In genomic region chr16:14976971-14977736, GRCh38 we compare ENCODE assay signal across 8 cellular contexts. TPM values are rescaled to one million over a fixed set of nuclear protein-coding genes. Genes with fewer than 3 reads are reported as not detected.
DNase-seq lines count a peak whose midpoint lies in the region; ATAC-seq and TF ChIP-seq lines count a peak whose summit lies in the region.
"Not testable (repeated sequence)": the region's sequence is repeated elsewhere in the genome, so short reads cannot be mapped to it uniquely, and the experiment has no call there.

No MANE protein-coding gene starts in this region.

- H3K27me3 Mint-ChIP-seq in CD4-positive, alpha-beta memory T cell; activated T-helper 1 cell treated with anti-CD3 and anti-CD28 coated beads, Interleukin-12 subunit alpha, Interleukin-12 subunit beta, Interleukin-2, Interleukin-4 antibody, amounts not matched to agents 30 ng/mL and 10 ng/mL and 1 ng/mL, durations not matched to agents 14 hours and 24 hours and 36 hours (ENCODE audit: insufficient read depth); central memory CD8-positive, alpha-beta T cell; nephron (ENCODE audit: low read depth); stimulated activated naive B cell treated with anti-CD40 and anti-IgM and Interleukin-4, amounts not matched to agents 10 μg/mL and 1 μg/mL and 100 μg/mL, for 72 hours: not testable (repeated sequence)

- not testable (repeated sequence) for H3K9me3 Mint-ChIP-seq in CD4-positive, alpha-beta memory T cell; activated T-helper 1 cell treated with anti-CD3 and anti-CD28 coated beads, Interleukin-12 subunit alpha, Interleukin-12 subunit beta, Interleukin-2, Interleukin-4 antibody, amounts not matched to agents 30 ng/mL and 10 ng/mL and 1 ng/mL, durations not matched to agents 14 hours and 24 hours and 36 hours; central memory CD8-positive, alpha-beta T cell; nephron; stimulated activated naive B cell treated with anti-CD40 and anti-IgM and Interleukin-4, amounts not matched to agents 10 μg/mL and 1 μg/mL and 100 μg/mL, for 72 hours

- H3K4me3 ChIP-seq in CD4-positive, alpha-beta memory T cell (ENCODE audit: low read length in 2 of 2), result not testable (repeated sequence)
- H3K4me3 ChIP-seq in GM23248, result peak overlapping the region; percentile 81
- peak overlapping the region; percentile 86 for H3K4me3 ChIP-seq in hepatocyte

- in situ Hi-C loops in GM23248 (cut with MboI), result not testable (repeated sequence)

- H3K9ac ChIP-seq in GM23248, result peak overlapping the region; percentile 96

- peak overlapping the region; percentile 80 for H3K4me2 ChIP-seq in GM23248 (ENCODE audit: unreplicated experiment)
- H3K4me2 ChIP-seq in hepatocyte, result peak overlapping the region; percentile 87

- CTCF ChIA-PET in CD4-positive, alpha-beta memory T cell (lab: Charles Lee; ENCODE audit: partially characterized antibody), result not testable (repeated sequence)

- peaks cover 17% of the 10 kb centered on the region for H3K4me1 ChIP-seq in CD4-positive, alpha-beta memory T cell (ENCODE audit: insufficient read depth, low read length)
- peaks cover 15% of the 10 kb centered on the region for H3K4me1 ChIP-seq in GM23248 (ENCODE audit: insufficient read depth)
- H3K4me1 ChIP-seq in hepatocyte (ENCODE audit: insufficient read depth), result peaks cover 37% of the 10 kb centered on the region

- H3K27me3 ChIP-seq in CD4-positive, alpha-beta memory T cell (ENCODE audit: insufficient read depth, low read length); GM23248 (replicated peaks; ENCODE audit: insufficient read depth); hepatocyte: not testable (repeated sequence)

- H3K4me3 Mint-ChIP-seq in CD4-positive, alpha-beta memory T cell, result peak overlapping the region in 5 of 8 donors; percentile 43 to 92 (median 63)
- H3K4me3 Mint-ChIP-seq in activated T-helper 1 cell treated with anti-CD3 and anti-CD28 coated beads, Interleukin-12 subunit alpha, Interleukin-12 subunit beta, Interleukin-2, Interleukin-4 antibody, amounts not matched to agents 30 ng/mL and 10 ng/mL and 1 ng/mL, durations not matched to agents 14 hours and 24 hours and 36 hours, result peak overlapping the region; percentile 45
- H3K4me3 Mint-ChIP-seq in central memory CD8-positive, alpha-beta T cell, result peak overlapping the region; percentile 89
- peak overlapping the region; percentile 89 to 94 (median 93) for H3K4me3 Mint-ChIP-seq in nephron
- H3K4me3 Mint-ChIP-seq in stimulated activated naive B cell treated with anti-CD40 and anti-IgM and Interleukin-4, amounts not matched to agents 10 μg/mL and 1 μg/mL and 100 μg/mL, for 72 hours, result peak overlapping the region in 1 of 2 donors; percentile 41

- not testable (repeated sequence) for H3K36me3 ChIP-seq in CD4-positive, alpha-beta memory T cell (ENCODE audit: insufficient read depth, low read length); GM23248 (ENCODE audit: low read depth); hepatocyte (replicated peaks; ENCODE audit: insufficient read depth, low read depth)

- POLR2A ChIA-PET in CD4-positive, alpha-beta memory T cell (lab: Charles Lee; ENCODE audit: partially characterized antibody), result not testable (repeated sequence)

- not testable (repeated sequence) for H3K36me3 Mint-ChIP-seq in CD4-positive, alpha-beta memory T cell; activated T-helper 1 cell treated with anti-CD3 and anti-CD28 coated beads, Interleukin-12 subunit alpha, Interleukin-12 subunit beta, Interleukin-2, Interleukin-4 antibody, amounts not matched to agents 30 ng/mL and 10 ng/mL and 1 ng/mL, durations not matched to agents 14 hours and 24 hours and 36 hours (ENCODE audit: low read depth); nephron (ENCODE audit: low read depth); stimulated activated naive B cell treated with anti-CD40 and anti-IgM and Interleukin-4, amounts not matched to agents 10 μg/mL and 1 μg/mL and 100 μg/mL, for 72 hours
- H3K36me3 Mint-ChIP-seq in central memory CD8-positive, alpha-beta T cell (ENCODE audit: insufficient read depth), result peaks cover 14% of the 10 kb centered on the region

- H4K20me1 ChIP-seq in GM23248 (ENCODE audit: insufficient read depth), result not testable (repeated sequence)
- H4K20me1 ChIP-seq in hepatocyte (ENCODE audit: insufficient read depth, poor library complexity, severe bottlenecking), result peaks cover 61% of the 10 kb centered on the region

- TF ChIP-seq CTCF in hepatocyte (IDR thresholded peaks at IDR 0.05; ENCODE audit: poor library complexity); nephron (IDR thresholded peaks at IDR 0.05; ENCODE audit: unreplicated experiment in 3 of 3): not testable (repeated sequence)

- H3K27ac Mint-ChIP-seq in CD4-positive, alpha-beta memory T cell, result peak overlapping the region in 5 of 7 donors; percentile 30 to 92 (median 73)
- not testable (repeated sequence) for H3K27ac Mint-ChIP-seq in activated T-helper 1 cell treated with anti-CD3 and anti-CD28 coated beads, Interleukin-12 subunit alpha, Interleukin-12 subunit beta, Interleukin-2, Interleukin-4 antibody, amounts not matched to agents 30 ng/mL and 10 ng/mL and 1 ng/mL, durations not matched to agents 14 hours and 24 hours and 36 hours; central memory CD8-positive, alpha-beta T cell (ENCODE audit: low read depth)
- H3K27ac Mint-ChIP-seq in nephron, result peak overlapping the region; percentile 63 to 89 (median 77)
- peak overlapping the region; percentile 25 for H3K27ac Mint-ChIP-seq in stimulated activated naive B cell treated with anti-CD40 and anti-IgM and Interleukin-4, amounts not matched to agents 10 μg/mL and 1 μg/mL and 100 μg/mL, for 72 hours

- not testable (repeated sequence) for DNase-seq in CD4-positive, alpha-beta memory T cell; activated T-helper 1 cell treated with anti-CD3 and anti-CD28 coated beads, Interleukin-12 subunit alpha, Interleukin-12 subunit beta, Interleukin-2, Interleukin-4 antibody, amounts not matched to agents 30 ng/mL and 10 ng/mL and 1 ng/mL, durations not matched to agents 14 hours and 24 hours and 36 hours (ENCODE audit: low spot score); central memory CD8-positive, alpha-beta T cell (ENCODE audit: low spot score in 2 of 2); hepatocyte (ENCODE audit: low spot score); stimulated activated naive B cell treated with anti-CD40 and anti-IgM and Interleukin-4, amounts not matched to agents 10 μg/mL and 1 μg/mL and 100 μg/mL, for 72 hours
- DNase-seq in GM23248 (peak; percentile 64), OCI-M1 (lab: John Stamatoyannopoulos, UW) (peak; percentile 17)

- ATAC-seq in central memory CD8-positive, alpha-beta T cell (replicated peaks; ENCODE audit: extremely low read depth, poor library complexity, severe bottlenecking); stimulated activated naive B cell treated with anti-CD40 and anti-IgM and Interleukin-4, amounts not matched to agents 10 μg/mL and 1 μg/mL and 100 μg/mL, for 72 hours (replicated peaks): not testable (repeated sequence)

- peaks cover 85% of the 10 kb centered on the region for H3K79me2 ChIP-seq in GM23248 (ENCODE audit: insufficient read depth)
- H3K79me2 ChIP-seq in hepatocyte, result peaks cover 72% of the 10 kb centered on the region

- H3K9me2 ChIP-seq in GM23248 (ENCODE audit: insufficient read depth); hepatocyte (replicated peaks; ENCODE audit: insufficient read depth): not testable (repeated sequence)

- not testable (repeated sequence) for H2AFZ ChIP-seq in GM23248, hepatocyte

- peaks cover 18 to 54% (median 32%) of the 10 kb centered on the region in 4 donors for H3K4me1 Mint-ChIP-seq in CD4-positive, alpha-beta memory T cell
- H3K4me1 Mint-ChIP-seq in activated T-helper 1 cell treated with anti-CD3 and anti-CD28 coated beads, Interleukin-12 subunit alpha, Interleukin-12 subunit beta, Interleukin-2, Interleukin-4 antibody, amounts not matched to agents 30 ng/mL and 10 ng/mL and 1 ng/mL, durations not matched to agents 14 hours and 24 hours and 36 hours (ENCODE audit: low read depth), result peaks cover 13% of the 10 kb centered on the region
- peaks cover 43% of the 10 kb centered on the region for H3K4me1 Mint-ChIP-seq in central memory CD8-positive, alpha-beta T cell
- H3K4me1 Mint-ChIP-seq in nephron, result peaks cover 27% of the 10 kb centered on the region
- peaks cover 20 to 36% of the 10 kb centered on the region in 2 donors for H3K4me1 Mint-ChIP-seq in stimulated activated naive B cell treated with anti-CD40 and anti-IgM and Interleukin-4, amounts not matched to agents 10 μg/mL and 1 μg/mL and 100 μg/mL, for 72 hours

- WGBS in GM23248 (ENCODE audit: low coverage in 1 of 2, low lambda C conversion rate in 2 of 2, missing lambda C conversion rate in 2 of 2), 2 experiments, result 52 to 61% methylated on average over 12 to 16 of the region's 16 CpGs
- 84% methylated on average over 15 of the region's 16 CpGs for WGBS in hepatocyte (ENCODE audit: low lambda C conversion rate, missing lambda C conversion rate)

- H3K9me3 ChIP-seq in CD4-positive, alpha-beta memory T cell (ENCODE audit: control insufficient read depth in 1 of 2, low read length in 2 of 2); GM23248 (ENCODE audit: low read depth); hepatocyte (ENCODE audit: low read depth): not testable (repeated sequence)

- not testable (repeated sequence) for H3K27ac ChIP-seq in CD4-positive, alpha-beta memory T cell (ENCODE audit: low read depth, low read length); GM23248; hepatocyte

- intact Hi-C loops in CD4-positive, alpha-beta memory T cell (cut with micrococcal nuclease); activated T-helper 1 cell treated with anti-CD3 and anti-CD28 coated beads, Interleukin-12 subunit alpha, Interleukin-12 subunit beta, Interleukin-2, Interleukin-4 antibody, amounts not matched to agents 30 ng/mL and 10 ng/mL and 1 ng/mL, durations not matched to agents 14 hours and 24 hours and 36 hours (cut with micrococcal nuclease): not testable (repeated sequence)

- not testable (repeated sequence) for H3F3A ChIP-seq in GM23248 (ENCODE audit: insufficient read depth)

RNA-seq across cellular contexts. Expression of gene PDXDC1, which starts 2.3 kb away (rescaled TPM):
- 10 to 100 TPM; 83.9 to 86.7 TPM for total RNA-seq in CD4-positive, alpha-beta memory T cell
- 10 to 100 TPM; 11.1 to 37.2 TPM for polyA plus RNA-seq in CD4-positive, alpha-beta memory T cell
- total RNA-seq in GM23248 (2014; rRNA removed; shearing (Covaris generic)), result 63.9 and 73.1 TPM in 2 replicates
- polyA plus RNA-seq in GM23248 (2016; fragmentation: Nextera tagmentation; extraction: Ambion mirVana) (57.8 and 61.1 TPM in 2 replicates), hepatocyte (135 and 146 TPM in 2 replicates)
- 63.6 and 64.3 TPM in 2 replicates for total RNA-seq in activated T-helper 1 cell treated with anti-CD3 and anti-CD28 coated beads, Interleukin-12 subunit alpha, Interleukin-12 subunit beta, Interleukin-2, Interleukin-4 antibody, amounts not matched to agents 30 ng/mL and 10 ng/mL and 1 ng/mL, durations not matched to agents 14 hours and 24 hours and 36 hours
- 141 and 142 TPM in 2 replicates for total RNA-seq in hepatocyte

RNA-seq across cellular contexts. Expression of gene NPIPA1, which starts 39.9 kb away (rescaled TPM):
- total RNA-seq in CD4-positive, alpha-beta memory T cell, result 100 to 1,000 TPM; 143 to 149 TPM
- 1 to 10 TPM in 1 of 2 donors, not detected in 1; 9.1 TPM for polyA plus RNA-seq in CD4-positive, alpha-beta memory T cell
- total RNA-seq in GM23248 (2014; rRNA removed; shearing (Covaris generic)), result 73.2 and 78.5 TPM in 2 replicates
- polyA plus RNA-seq in GM23248 (2016; fragmentation: Nextera tagmentation; extraction: Ambion mirVana) (29.8 and 41.1 TPM in 2 replicates), hepatocyte (42.8 and 59.3 TPM in 2 replicates)
- 101 and 105 TPM in 2 replicates for total RNA-seq in activated T-helper 1 cell treated with anti-CD3 and anti-CD28 coated beads, Interleukin-12 subunit alpha, Interleukin-12 subunit beta, Interleukin-2, Interleukin-4 antibody, amounts not matched to agents 30 ng/mL and 10 ng/mL and 1 ng/mL, durations not matched to agents 14 hours and 24 hours and 36 hours
- total RNA-seq in hepatocyte, result 31.7 and 47.5 TPM in 2 replicates
